ENCODE assay signal across 12 cellular contexts in genomic region chr14:91035855-91036254, GRCh38. TPM values are rescaled to one million over a fixed set of nuclear protein-coding genes. Genes with fewer than 3 reads are reported as not detected.
A peak's percentile ranks its signal among the peaks of the same experiment; 100 is the strongest.
DNase-seq lines count a peak whose midpoint lies in the region; ATAC-seq and TF ChIP-seq lines count a peak whose summit lies in the region.
"Had no signal": no experiment of that assay in that cellular context is flagged by ENCODE, and none has a peak within 500 bp of the region (broad histone marks: within the 10 kb centered on the region; RNA-seq: fewer than 3 reads in every experiment).

No MANE protein-coding gene starts in this region.

- no peaks in the 10 kb centered on the region for H3K27me3 Mint-ChIP-seq in activated naive CD4-positive, alpha-beta T cell treated with anti-CD3 and anti-CD28 coated beads for 36 hours (ENCODE audit: low read depth)
- no peaks in the 10 kb centered on the region for H3K27me3 Mint-ChIP-seq in T-cell
- no peaks in the 10 kb centered on the region for H3K27me3 Mint-ChIP-seq in stimulated activated naive CD8-positive, alpha-beta T cell treated with anti-CD3 and anti-CD28 coated beads, Interleukin-15, Interleukin-2, amounts not matched to agents 100 ng/mL and 50 ng/mL, for 24 hours
- H3K27me3 Mint-ChIP-seq in progenitor cell of endocrine pancreas = no peaks in the 10 kb centered on the region

- H3K4me3 Mint-ChIP-seq in activated naive CD4-positive, alpha-beta T cell treated with anti-CD3 and anti-CD28 coated beads for 36 hours = no peak overlapping the region
- H3K4me3 Mint-ChIP-seq in T-cell (peak overlapping the region in 1 of 3 donors; percentile 26), progenitor cell of endocrine pancreas (ENCODE audit: low read depth) (no peak overlapping the region)
- no peak overlapping the region for H3K4me3 Mint-ChIP-seq in stimulated activated naive CD8-positive, alpha-beta T cell treated with anti-CD3 and anti-CD28 coated beads, Interleukin-15, Interleukin-2, amounts not matched to agents 100 ng/mL and 50 ng/mL, for 24 hours

- ATAC-seq in HG02798 (IDR thresholded peaks at IDR 0.05; ENCODE audit: poor library complexity, unreplicated experiment) (peak; percentile 63), T-cell (replicated peaks in 1 of 4) (peak in 1 of 4 experiments; percentile 24)
- ATAC-seq: lower lobe of right lung had no signal

- intact Hi-C loops in activated naive CD4-positive, alpha-beta T cell treated with anti-CD3 and anti-CD28 coated beads for 36 hours (cut with micrococcal nuclease) = loop anchor here (1.0 kb wide), 5 partner anchors 14 to 133 kb away; partner anchors contain the start of gene RPS6KA5

- peak overlapping the region; percentile 68 for H3K27ac Mint-ChIP-seq in activated naive CD4-positive, alpha-beta T cell treated with anti-CD3 and anti-CD28 coated beads for 36 hours
- H3K27ac Mint-ChIP-seq in T-cell = peak overlapping the region; percentile 64 to 71
- H3K27ac Mint-ChIP-seq in stimulated activated naive CD8-positive, alpha-beta T cell treated with anti-CD3 and anti-CD28 coated beads, Interleukin-15, Interleukin-2, amounts not matched to agents 100 ng/mL and 50 ng/mL, for 24 hours = peak overlapping the region; percentile 63
- H3K27ac Mint-ChIP-seq in progenitor cell of endocrine pancreas = no peak overlapping the region

- peaks cover 66% of the 10 kb centered on the region for H3K4me1 Mint-ChIP-seq in activated naive CD4-positive, alpha-beta T cell treated with anti-CD3 and anti-CD28 coated beads for 36 hours (ENCODE audit: low read depth)
- H3K4me1 Mint-ChIP-seq in T-cell (peaks cover 66 to 70% (median 68%) of the 10 kb centered on the region in 3 donors), progenitor cell of endocrine pancreas (ENCODE audit: low read depth) (no peaks in the 10 kb centered on the region)
- H3K4me1 Mint-ChIP-seq in stimulated activated naive CD8-positive, alpha-beta T cell treated with anti-CD3 and anti-CD28 coated beads, Interleukin-15, Interleukin-2, amounts not matched to agents 100 ng/mL and 50 ng/mL, for 24 hours (ENCODE audit: low read depth) = peaks cover 41% of the 10 kb centered on the region

- POLR2A ChIA-PET in T-cell (lab: Charles Lee) = interaction anchor here (0.6 to 0.7 kb wide), 3 partner anchors 11 to 37 kb away, joined by 3 to 9 read pairs (median 3); no protein-coding TSS in a partner anchor

- CTCF ChIA-PET in activated naive CD4-positive, alpha-beta T cell treated with anti-CD3 and anti-CD28 coated beads for 36 hours (lab: Charles Lee) = interaction anchor here (0.6 to 2.5 kb wide), 12 partner anchors 10 to 167 kb away, joined by 3 to 8 read pairs (median 4); partner anchors contain the start of gene DGLUCY
- CTCF ChIA-PET in T-cell (lab: Charles Lee) = interaction anchor here in 1 of 2 donors (0.8 to 0.9 kb wide), 2 partner anchors 11 to 23 kb away, joined by 3 read pairs; no protein-coding TSS in a partner anchor

- TF ChIP-seq CTCF in progenitor cell of endocrine pancreas (IDR thresholded peaks at IDR 0.05; ENCODE audit: unreplicated experiment) = no peak

- H3K36me3 Mint-ChIP-seq in activated naive CD4-positive, alpha-beta T cell treated with anti-CD3 and anti-CD28 coated beads for 36 hours (ENCODE audit: low read depth) = no peaks in the 10 kb centered on the region
- H3K36me3 Mint-ChIP-seq in T-cell (peaks cover 13% of the 10 kb centered on the region), progenitor cell of endocrine pancreas (ENCODE audit: insufficient read depth) (no peaks in the 10 kb centered on the region)
- H3K36me3 Mint-ChIP-seq in stimulated activated naive CD8-positive, alpha-beta T cell treated with anti-CD3 and anti-CD28 coated beads, Interleukin-15, Interleukin-2, amounts not matched to agents 100 ng/mL and 50 ng/mL, for 24 hours (ENCODE audit: low read depth) = peaks cover 5% of the 10 kb centered on the region

- H3K9me3 Mint-ChIP-seq in activated naive CD4-positive, alpha-beta T cell treated with anti-CD3 and anti-CD28 coated beads for 36 hours = no peaks in the 10 kb centered on the region
- H3K9me3 Mint-ChIP-seq in T-cell = no peaks in the 10 kb centered on the region
- no peaks in the 10 kb centered on the region for H3K9me3 Mint-ChIP-seq in stimulated activated naive CD8-positive, alpha-beta T cell treated with anti-CD3 and anti-CD28 coated beads, Interleukin-15, Interleukin-2, amounts not matched to agents 100 ng/mL and 50 ng/mL, for 24 hours
- no peaks in the 10 kb centered on the region for H3K9me3 Mint-ChIP-seq in progenitor cell of endocrine pancreas (ENCODE audit: low read depth)

- DNase-seq in activated naive CD4-positive, alpha-beta T cell treated with anti-CD3 and anti-CD28 coated beads for 36 hours = peak; percentile 34
- no peak for DNase-seq in activated naive CD4-positive, alpha-beta T cell treated with Interleukin-2 at 50 U/mL for 16 hours
- DNase-seq in T-cell (no peak), NCI-H2171 treated with DMSO at 0.1 percent for 48 hours (lab: John Stamatoyannopoulos, UW) (no peak), progenitor cell of endocrine pancreas (ENCODE audit: low spot score, unreplicated experiment) (no peak), GOT3 (lab: John Stamatoyannopoulos, UW) (no peak)
- DNase-seq: central memory CD4-positive, alpha-beta T cell; erythroblast; lower lobe of right lung; T-helper 9 cell had no signal

RNA-seq across cellular contexts. Expression of gene RPS6KA5, which starts 24.6 kb away (rescaled TPM):
- total RNA-seq in activated naive CD4-positive, alpha-beta T cell treated with anti-CD3 and anti-CD28 coated beads for 36 hours = 10 to 100 TPM; 10.0 to 12.0 TPM
- total RNA-seq in T-cell (10 to 100 TPM; 28.8 to 39.8 (median 35.3) TPM), progenitor cell of endocrine pancreas (3.8 and 4.4 TPM in 2 replicates)
